8 cellular contexts compared by ENCODE assay signal in genomic region chr11:133821776-133822175, GRCh38. TPM values are rescaled to one million over a fixed set of nuclear protein-coding genes. Genes with fewer than 3 reads are reported as not detected.
A peak's percentile ranks its signal among the peaks of the same experiment; 100 is the strongest.
DNase-seq lines count a peak whose midpoint lies in the region; ATAC-seq, FAIRE-seq and TF ChIP-seq lines count a peak whose summit lies in the region.

No MANE protein-coding gene starts in this region.

- 3% methylated on average over 8 of the region's 8 CpGs for WGBS in A549 (ENCODE audit: missing lambda C conversion rate)
- 31 to 32% methylated on average over 8 of the region's 8 CpGs for WGBS in lung, 2 donors

- H3K27me3 ChIP-seq in lung (ENCODE audit: control insufficient read depth, insufficient read depth) (no peaks in the 10 kb centered on the region), ascending aorta (no peaks in the 10 kb centered on the region)

- peak; percentile 20 to 47 for DNase-seq in A549 (ENCODE audit: low read depth in 1 of 2, low spot score in 1 of 2)
- peak; percentile 21 for DNase-seq in GM12864 (ENCODE audit: low read depth)
- DNase-seq in NCI-H748 (lab: John Stamatoyannopoulos, UW; ENCODE audit: unreplicated experiment), result peak; percentile 84
- DNase-seq in caudate nucleus (lab: John Stamatoyannopoulos, UW), result peak in 35 of 61 donors; percentile 11 to 72 (median 28)
- peak; percentile 56 for DNase-seq in lung (ENCODE audit: low spot score)
- DNase-seq in mesenteric fat pad (ENCODE audit: low spot score), result no peak
- DNase-seq in ascending aorta (ENCODE audit: low spot score in 2 of 2), result no peak

- intact Hi-C loops in ascending aorta (cut with DNase I), result no loop called here

- no peaks in the 10 kb centered on the region for H3K9me3 ChIP-seq in A549
- H3K9me3 ChIP-seq in lung (ENCODE audit: control insufficient read depth in 2 of 2, insufficient read depth in 1 of 2, low read length in 1 of 2), result peaks cover 0 to 3% of the 10 kb centered on the region in 2 donors
- H3K9me3 ChIP-seq in ascending aorta, result no peaks in the 10 kb centered on the region

- peak; percentile 64 to 88; a peak in 4 of 6 replicates for ATAC-seq in A549
- ATAC-seq in HG02938 (IDR thresholded peaks at IDR 0.05; ENCODE audit: unreplicated experiment), result peak; percentile 78
- no peak for ATAC-seq in lung (ENCODE audit: insufficient read depth, low FRiP score)

- CTCF ChIA-PET in A549 (lab: Yijun Ruan, JAX), result interaction anchor here (0.7 to 1.2 kb wide), 2 partner anchors 14 to 688 kb away, joined by 3 read pairs; no protein-coding TSS in a partner anchor

- H3K4me2 ChIP-seq in A549, result no peak overlapping the region

- H3K4me1 ChIP-seq in A549 (no peaks in the 10 kb centered on the region), lung (ENCODE audit: control insufficient read depth in 2 of 2, insufficient read depth in 2 of 2, low read length in 2 of 2) (no peaks in the 10 kb centered on the region), ascending aorta (no peaks in the 10 kb centered on the region)

- H3K36me3 ChIP-seq in lung (ENCODE audit: control insufficient read depth in 2 of 2, insufficient read depth in 2 of 2, low read length in 2 of 2) (no peaks in the 10 kb centered on the region), ascending aorta (no peaks in the 10 kb centered on the region)

- POLR2A ChIA-PET in A549 (lab: Yijun Ruan, JAX), result no interaction called here

- no peak for TF ChIP-seq EP300 in A549 (IDR thresholded peaks at IDR 0.05)

- TF ChIP-seq RAD21 in A549 (conservative IDR thresholded peaks at IDR 0.05 in 1 of 2, IDR thresholded peaks at IDR 0.05 in 1 of 2), result peak; percentile 20 to 48; a peak in 2 of 5 replicates

- TF ChIP-seq POLR2A in A549 (IDR thresholded peaks at IDR 0.05; ENCODE audit: low read length), result no peak

- no peak for FAIRE-seq in A549 (lab: Jason Lieb, UNC)

- no peak overlapping the region for H3K4me3 ChIP-seq in A549
- H3K4me3 ChIP-seq in GM12864 (ENCODE audit: low read depth, low read length), result no peak overlapping the region
- H3K4me3 ChIP-seq in lung, result no peak overlapping the region
- no peak overlapping the region for H3K4me3 ChIP-seq in ascending aorta

- H3K27ac ChIP-seq in A549 (no peak overlapping the region), caudate nucleus (ENCODE audit: low read depth, low read length) (no peak overlapping the region), lung (ENCODE audit: low read depth in 1 of 2, low read length in 1 of 2) (no peak overlapping the region), ascending aorta (no peak overlapping the region)

- TF ChIP-seq CTCF in A549 (IDR thresholded peaks at IDR 0.05) (peak; percentile 30), GM12864 (IDR thresholded peaks at IDR 0.05; ENCODE audit: low read depth, low read length, missing control alignments) (peak; percentile 89), lung (IDR thresholded peaks at IDR 0.05; ENCODE audit: control extremely low read depth, extremely low read depth) (peak; percentile 14), ascending aorta (IDR thresholded peaks at IDR 0.05) (peak in 1 of 3 experiments; percentile 20)

TF ChIP-seq in A549, 52 proteins besides CTCF, POLR2A, EP300 and RAD21:
- no peak for TF ChIP-seq HDAC2 (IDR thresholded peaks at IDR 0.05)
- no peak for TF ChIP-seq MYC (IDR thresholded peaks at IDR 0.05; ENCODE audit: borderline replicate concordance, low read length)
- no peak for TF ChIP-seq PHF8 (IDR thresholded peaks at IDR 0.05; ENCODE audit: borderline replicate concordance, low read depth)
- no peak for TF ChIP-seq REST (IDR thresholded peaks at IDR 0.05)
- no peak for TF ChIP-seq NFE2L2 (conservative IDR thresholded peaks at IDR 0.05; ENCODE audit: low read length)
- TF ChIP-seq HOXB5 (CRISPR knock-in tag; IDR thresholded peaks at IDR 0.05), result no peak
- no peak for TF ChIP-seq FOXS1 (CRISPR knock-in tag; IDR thresholded peaks at IDR 0.05)
- no peak for TF ChIP-seq ESRRA (IDR thresholded peaks at IDR 0.05; ENCODE audit: borderline replicate concordance, low read length)
- no peak for TF ChIP-seq GATA3 (IDR thresholded peaks at IDR 0.05; ENCODE audit: borderline replicate concordance)
- no peak for TF ChIP-seq FOSB (CRISPR knock-in tag; IDR thresholded peaks at IDR 0.05)
- TF ChIP-seq JUNB (IDR thresholded peaks at IDR 0.05), result no peak
- TF ChIP-seq BCL3 (IDR thresholded peaks at IDR 0.05), result no peak
- no peak for TF ChIP-seq RARB (CRISPR knock-in tag; IDR thresholded peaks at IDR 0.05)
- no peak for TF ChIP-seq SMC3 (IDR thresholded peaks at IDR 0.05)
- no peak for TF ChIP-seq JUN (IDR thresholded peaks at IDR 0.05)
- no peak for TF ChIP-seq HOXB13 (CRISPR knock-in tag; IDR thresholded peaks at IDR 0.05; ENCODE audit: low read depth)
- TF ChIP-seq E2F6 (IDR thresholded peaks at IDR 0.05; ENCODE audit: borderline replicate concordance, low read depth), result no peak
- TF ChIP-seq ZC3H11A (IDR thresholded peaks at IDR 0.05), result no peak

RNA-seq across cellular contexts. Expression of gene SPATA19, which starts 23.5 kb away (rescaled TPM):
- not detected in 2 replicates for polyA plus RNA-seq in A549 (2011; rRNA removed)
- not detected in 2 replicates for polyA plus RNA-seq in A549 (2012; cell fraction: cytosol; rRNA removed)
- polyA plus RNA-seq in A549 (2012; cell fraction: nucleus; rRNA removed), result not detected in 2 replicates
- polyA plus RNA-seq in A549 (2017; fragmentation: RNase III; extraction: RNeasy Plus Mini Kit Qiagen cat#74134 plus additional on column Dnase treatment), result not detected in 3 replicates
- not detected in 2 replicates for polyA minus RNA-seq in A549 (2011; rRNA and poly(A)+ RNA removed)
- not detected for total RNA-seq in lung
- polyA plus RNA-seq in lung, result not detected
- total RNA-seq in mesenteric fat pad, result not detected
- not detected for total RNA-seq in ascending aorta

Comparison
In these comparisons a context has a peak if more than half of its experiments do, and no peak if none do; other contexts are left out.
1. DNase-seq: peak in A549 (2 of 2), GM12864 (single experiment), NCI-H748 (single experiment), caudate nucleus (35 of 61) and lung (single experiment); none in mesenteric fat pad (single experiment) and ascending aorta (0 of 2).